ENCODE assay signal across 8 cellular contexts in the genomic region with DNA sequence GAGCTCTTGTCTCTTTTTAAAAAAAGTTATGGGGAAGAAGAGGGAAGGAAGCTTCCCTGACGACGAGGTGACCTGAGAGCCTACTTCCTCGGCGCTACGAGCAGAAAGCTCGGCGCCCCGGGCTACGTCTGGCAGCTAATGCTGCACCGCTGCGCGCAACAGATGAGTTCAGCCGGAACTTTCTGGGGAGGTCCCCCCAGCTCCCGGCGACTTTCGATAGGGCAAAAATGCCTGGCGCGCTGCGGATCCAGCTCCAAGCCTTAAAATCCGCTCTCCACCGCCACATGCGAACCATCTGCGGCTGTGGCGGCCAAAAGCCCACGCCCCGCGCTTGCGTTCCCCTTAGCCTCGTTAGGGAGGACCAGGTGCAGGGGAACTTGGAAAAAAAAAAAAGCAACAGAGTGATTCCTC. TPM values are rescaled to one million over a fixed set of nuclear protein-coding genes. Genes with fewer than 3 reads are reported as not detected.
DNase-seq lines count a peak whose midpoint lies in the region; ATAC-seq and TF ChIP-seq lines count a peak whose summit lies in the region.

No MANE protein-coding gene starts in this region.

- no peaks in the 10 kb centered on the region for H3K9me2 ChIP-seq in PC-3 (replicated peaks; ENCODE audit: low read length)

- peak overlapping the region; percentile 78 for H3K4me2 ChIP-seq in PC-3 (ENCODE audit: low read length)

- peaks cover 17 to 31% of the 10 kb centered on the region in 2 donors for H3K4me1 Mint-ChIP-seq in natural killer cell
- peaks cover 41% of the 10 kb centered on the region for H3K4me1 Mint-ChIP-seq in stimulated activated naive CD8-positive, alpha-beta T cell treated with anti-CD3 and anti-CD28 coated beads, Interleukin-15, amount 100 ng/mL, for 72 hours

- no peaks in the 10 kb centered on the region for H3K9me3 ChIP-seq in A673 (ENCODE audit: low read depth, low read length, poor library complexity, severe bottlenecking)
- no peaks in the 10 kb centered on the region for H3K9me3 ChIP-seq in PC-3 (ENCODE audit: low read length)

- no peak for TF ChIP-seq CTCF in A673 (conservative IDR thresholded peaks at IDR 0.05; ENCODE audit: low read depth, low read length)
- TF ChIP-seq CTCF in PC-3 (conservative IDR thresholded peaks at IDR 0.05; ENCODE audit: low read depth, low read length) = no peak
- no peak for TF ChIP-seq CTCF in natural killer cell (IDR thresholded peaks at IDR 0.05)

- peak; percentile 14 for ATAC-seq in GM18517 (IDR thresholded peaks at IDR 0.05; ENCODE audit: unreplicated experiment)
- ATAC-seq in HG03135 (IDR thresholded peaks at IDR 0.05; ENCODE audit: unreplicated experiment) = peak; percentile 31
- peak; percentile 37 for ATAC-seq in PC-3
- peak; percentile 27 to 44 (median 29) for ATAC-seq in natural killer cell
- ATAC-seq in stimulated activated naive CD8-positive, alpha-beta T cell treated with anti-CD3 and anti-CD28 coated beads, Interleukin-15, amount 100 ng/mL, for 72 hours = peak; percentile 71

- H3K4me3 Mint-ChIP-seq in natural killer cell = peak overlapping the region; percentile 97
- peak overlapping the region; percentile 97 to 98 for H3K4me3 Mint-ChIP-seq in stimulated activated naive CD8-positive, alpha-beta T cell treated with anti-CD3 and anti-CD28 coated beads, Interleukin-15, amount 100 ng/mL, for 72 hours

- H3K27me3 ChIP-seq in A673 (replicated peaks; ENCODE audit: insufficient read depth, low read depth, low read length, poor library complexity) (no peaks in the 10 kb centered on the region), PC-3 (ENCODE audit: low read length) (no peaks in the 10 kb centered on the region)

- H3K4me1 ChIP-seq in A673 (ENCODE audit: insufficient read depth, low read length, poor library complexity, severe bottlenecking) (peaks cover 10% of the 10 kb centered on the region), PC-3 (ENCODE audit: insufficient read depth, low read length) (peaks cover 20% of the 10 kb centered on the region)

- CTCF ChIA-PET in A673 (lab: Charles Lee) (interaction anchor here (0.6 to 1.0 kb wide), 3 partner anchors 35 to 548 kb away, joined by 4 to 6 read pairs (median 5); no protein-coding TSS in a partner anchor), PC-3 (lab: Charles Lee) (interaction anchor here (0.6 to 2.0 kb wide), 11 partner anchors 18 to 283 kb away, joined by 3 to 19 read pairs (median 5); a partner anchor contains a TSS)

- DNase-seq in A673 (ENCODE audit: low spot score) (peak; percentile 86), PC-3 (peak; percentile 97), activated T-helper 1 cell treated with Interleukin-2 at 50 U/mL for 16 hours (ENCODE audit: low read depth) (peak; percentile 58), fibroblast of gingiva (ENCODE audit: low read depth) (peak; percentile 74), natural killer cell (peak; percentile 59)
- peak; percentile 79 to 84 for DNase-seq in stimulated activated naive CD8-positive, alpha-beta T cell treated with anti-CD3 and anti-CD28 coated beads, Interleukin-15, amount 100 ng/mL, for 72 hours

- H3K79me2 ChIP-seq in PC-3 (ENCODE audit: low read length) = peaks cover 53% of the 10 kb centered on the region

- H3K4me3 ChIP-seq in A673 (ENCODE audit: low read depth, low read length, poor library complexity, severe bottlenecking) (peak overlapping the region; percentile 91), PC-3 (ENCODE audit: low read length) (peak overlapping the region; percentile 64)

- H3K27ac ChIP-seq in A673 (ENCODE audit: low read depth, low read length, poor library complexity, severe bottlenecking) = peak overlapping the region; percentile 95
- H3K27ac ChIP-seq in PC-3 (ENCODE audit: low read length) = peak overlapping the region; percentile 34

- H3K9me3 Mint-ChIP-seq in natural killer cell = no peaks in the 10 kb centered on the region
- no peaks in the 10 kb centered on the region for H3K9me3 Mint-ChIP-seq in stimulated activated naive CD8-positive, alpha-beta T cell treated with anti-CD3 and anti-CD28 coated beads, Interleukin-15, amount 100 ng/mL, for 72 hours

- no peaks in the 10 kb centered on the region for H3K36me3 Mint-ChIP-seq in natural killer cell

- H4K20me1 ChIP-seq in PC-3 (ENCODE audit: low read length) = peaks cover 25% of the 10 kb centered on the region

- no peaks in the 10 kb centered on the region for H3K27me3 Mint-ChIP-seq in natural killer cell (ENCODE audit: low read depth in 2 of 2)
- H3K27me3 Mint-ChIP-seq in stimulated activated naive CD8-positive, alpha-beta T cell treated with anti-CD3 and anti-CD28 coated beads, Interleukin-15, amount 100 ng/mL, for 72 hours = no peaks in the 10 kb centered on the region

- H3K27ac Mint-ChIP-seq in natural killer cell = peak overlapping the region; percentile 96 to 98
- H3K27ac Mint-ChIP-seq in stimulated activated naive CD8-positive, alpha-beta T cell treated with anti-CD3 and anti-CD28 coated beads, Interleukin-15, amount 100 ng/mL, for 72 hours = peak overlapping the region; percentile 96 to 98

- intact Hi-C loops in A673 (cut with micrococcal nuclease; ENCODE audit: unreplicated experiment) (no loop called here), PC-3 (cut with micrococcal nuclease) (loop anchor here (1.0 to 5.0 kb wide), 7 partner anchors 8 to 261 kb away; a partner anchor contains a TSS), natural killer cell (cut with micrococcal nuclease) (loop anchor here (2.0 to 5.0 kb wide), 4 partner anchors 63 to 834 kb away; a partner anchor contains a TSS)

- BruUV-seq in A673 (replicated peaks; lab: Mats Ljungman, UMichigan) (no TSS peak), PC-3 (replicated peaks; lab: Mats Ljungman, UMichigan) (no TSS peak)

- peak overlapping the region; percentile 71 for H3K9ac ChIP-seq in PC-3 (ENCODE audit: low read length)

- POLR2A ChIA-PET in A673 (lab: Charles Lee; ENCODE audit: low non-redundant PET) (interaction anchor here (0.7 to 0.9 kb wide), 2 partner anchors 123 to 400 kb away, joined by 3 to 7 read pairs; no protein-coding TSS in a partner anchor), PC-3 (lab: Charles Lee; ENCODE audit: unreplicated experiment) (interaction anchor here (0.5 to 2.1 kb wide), 19 partner anchors 15 to 1820 kb away, joined by 3 to 32 read pairs (median 4); a partner anchor contains a TSS)

- H3K36me3 ChIP-seq in A673 (ENCODE audit: insufficient read depth, low read length, poor library complexity, severe bottlenecking) = no peaks in the 10 kb centered on the region
- H3K36me3 ChIP-seq in PC-3 (ENCODE audit: low read depth, low read length) = no peaks in the 10 kb centered on the region

- H2AFZ ChIP-seq in PC-3 (ENCODE audit: low read length) = peak overlapping the region; percentile 78

- no peaks in the 10 kb centered on the region for H3F3A ChIP-seq in PC-3 (ENCODE audit: low read length, unreplicated experiment)

RNA-seq across cellular contexts. Expression of a gene that starts 0.6 kb away (rescaled TPM):
- total RNA-seq in A673 (2021) (31.6 and 36.5 TPM in 2 replicates), PC-3 (2014; rRNA removed) (164 and 181 TPM in 2 replicates), natural killer cell (10 to 100 TPM; 13.0 to 16.3 (median 13.9) TPM)

RNA-seq across cellular contexts. Expression of a gene that starts 14.2 kb away (rescaled TPM):
- total RNA-seq in A673 (2021) = 2.0 and 2.1 TPM in 2 replicates
- total RNA-seq in PC-3 (2014; rRNA removed) = 1.1 and 1.8 TPM in 2 replicates
- 1 to 10 TPM in 1 of 3 donors, under 1 TPM in 2; 0.35 to 1.3 (median 0.65) TPM for total RNA-seq in natural killer cell

Comparison
In these comparisons a context has a peak if more than half of its experiments do, and no peak if none do; other contexts are left out.
1. Peak in every context shown above with its lines: DNase-seq, ATAC-seq, H3K4me3 ChIP-seq and H3K27ac ChIP-seq.
2. ATAC-seq: peak in every context shown above with its lines; median percentile 71 in stimulated activated naive CD8-positive, alpha-beta T cell treated with anti-CD3 and anti-CD28 coated beads, Interleukin-15, amount 100 ng/mL, for 72 hours; 37 in PC-3; 31 in HG03135; 29 in natural killer cell; 14 in GM18517.